Comparison of ENCODE assay signal across 3 cellular contexts in the genomic region with DNA sequence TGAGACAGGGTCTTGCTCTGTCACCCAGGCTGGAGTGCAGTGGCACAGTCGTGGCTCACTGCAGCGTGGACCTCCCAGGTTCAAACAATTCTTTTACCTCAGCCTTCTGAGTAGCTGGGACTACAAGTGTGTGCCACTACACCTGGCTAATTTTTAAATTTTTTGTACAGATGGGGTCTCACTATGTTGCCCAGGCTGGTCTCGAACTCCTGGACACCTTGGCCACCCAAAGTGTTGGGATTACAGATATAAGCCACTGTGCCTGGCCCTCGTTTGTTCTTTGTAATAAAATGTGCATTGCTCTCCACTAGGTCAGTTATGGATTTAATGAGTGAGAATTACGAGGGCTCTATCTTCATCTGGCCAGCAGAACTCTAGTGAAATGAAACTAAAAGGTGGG. TPM values are rescaled to one million over a fixed set of nuclear protein-coding genes. Genes with fewer than 3 reads are reported as not detected.
"Had no signal": no experiment of that assay in that cellular context is flagged by ENCODE, and none has a peak within 500 bp of the region (broad histone marks: within the 10 kb centered on the region; RNA-seq: fewer than 3 reads in every experiment).

No MANE protein-coding gene starts in this region.

RNA-seq across cellular contexts. Expression of a gene that starts 24.0 kb away (rescaled TPM):
- total RNA-seq: mesenteric fat pad, mononuclear cell had no signal
- polyA plus RNA-seq: immature natural killer cell had no signal
